In genomic region chr1:186849824-186850223, GRCh38 we compare ENCODE assay signal across 11 cellular contexts. TPM values are rescaled to one million over a fixed set of nuclear protein-coding genes. Genes with fewer than 3 reads are reported as not detected.
DNase-seq lines count a peak whose midpoint lies in the region; ATAC-seq and TF ChIP-seq lines count a peak whose summit lies in the region.
"Had no signal": no experiment of that assay in that cellular context is flagged by ENCODE, and none has a peak within 500 bp of the region (broad histone marks: within the 10 kb centered on the region; RNA-seq: fewer than 3 reads in every experiment).

No MANE protein-coding gene starts in this region.

- BruUV-seq in Calu3 (replicated peaks; lab: Mats Ljungman, UMichigan): TSS peak; percentile 83

- peaks cover 39% of the 10 kb centered on the region for H3K4me1 Mint-ChIP-seq in Calu3 (ENCODE audit: low read depth, unreplicated experiment)

- intact Hi-C loops in Calu3 (cut with micrococcal nuclease; ENCODE audit: unreplicated experiment): loop anchor here (2.0 to 5.0 kb wide), 3 partner anchors 19 to 62 kb away; partner anchors contain the start of gene PLA2G4A

- peak overlapping the region; percentile 88 for H3K27ac Mint-ChIP-seq in Calu3 (ENCODE audit: unreplicated experiment)

- no peaks in the 10 kb centered on the region for H3K9me3 Mint-ChIP-seq in Calu3 (ENCODE audit: low read depth, unreplicated experiment)
- H3K9me3 Mint-ChIP-seq: naive B cell had no signal

- H3K27me3 Mint-ChIP-seq in Calu3 (ENCODE audit: unreplicated experiment): no peaks in the 10 kb centered on the region
- H3K27me3 Mint-ChIP-seq: naive B cell had no signal

- peak; percentile 35 for ATAC-seq in GM19463 (IDR thresholded peaks at IDR 0.05; ENCODE audit: unreplicated experiment)
- ATAC-seq in HG03060 (IDR thresholded peaks at IDR 0.05; ENCODE audit: low read depth, unreplicated experiment): peak; percentile 28

- CTCF ChIA-PET in Calu3 (lab: Charles Lee): interaction anchor here (1.1 to 1.4 kb wide), 4 partner anchors 11 to 228 kb away, joined by 3 to 5 read pairs (median 4); partner anchors contain the start of gene PTGS2

- no peak for TF ChIP-seq CTCF in Calu3 (IDR thresholded peaks at IDR 0.05; ENCODE audit: unreplicated experiment)

- H3K4me3 Mint-ChIP-seq in Calu3 (ENCODE audit: low read depth, unreplicated experiment): peak overlapping the region; percentile 37
- H3K4me3 Mint-ChIP-seq: naive B cell had no signal

- DNase-seq in Calu3 (no peak), OCI-M1 (lab: John Stamatoyannopoulos, UW) (peak; percentile 74), epidermal melanocyte (ENCODE audit: insufficient read length, low spot score) (no peak), medulla oblongata (ENCODE audit: extremely low spot score) (no peak), DMS 273 (lab: John Stamatoyannopoulos, UW; ENCODE audit: unreplicated experiment) (no peak), AG20443 (ENCODE audit: low spot score) (no peak)
- DNase-seq: naive B cell; NCI-H1436; stimulated activated naive CD4-positive, alpha-beta T cell had no signal

- H3K36me3 Mint-ChIP-seq in Calu3 (ENCODE audit: insufficient read depth, unreplicated experiment): peaks cover 5% of the 10 kb centered on the region
- H3K36me3 Mint-ChIP-seq: naive B cell had no signal

RNA-seq across cellular contexts. Expression of gene PLA2G4A, which starts 21.1 kb away (rescaled TPM):
- total RNA-seq in Calu3 (2022): 29.8 and 36.0 TPM in 2 replicates
